Comparison of ENCODE assay signal across 14 cellular contexts in the genomic region with DNA sequence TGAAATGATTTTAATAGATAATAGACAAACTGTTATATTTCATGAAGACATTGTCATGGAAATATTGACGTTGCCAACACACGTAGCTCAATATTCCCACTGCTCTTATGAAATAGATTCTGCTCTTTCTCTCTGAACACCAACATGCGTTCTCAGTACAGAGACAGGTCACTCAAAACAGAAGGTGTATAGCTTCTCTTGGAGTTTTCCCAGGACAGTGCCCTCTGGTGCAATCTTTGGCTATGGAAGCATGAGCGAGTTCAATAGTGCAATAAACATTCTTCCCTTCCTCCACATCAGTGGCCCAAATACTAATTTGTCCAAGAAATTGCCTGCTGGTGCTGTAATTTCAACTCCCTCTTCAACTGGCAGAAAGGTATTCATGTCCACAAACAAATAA.
DNase-seq lines count a peak whose midpoint lies in the region; ATAC-seq and FAIRE-seq lines count a peak whose summit lies in the region.
"Had no signal": no experiment of that assay in that cellular context is flagged by ENCODE, and none has a peak within 500 bp of the region (broad histone marks: within the 10 kb centered on the region; RNA-seq: fewer than 3 reads in every experiment).

No MANE protein-coding gene starts in this region.

- no peaks in the 10 kb centered on the region for H3K4me1 ChIP-seq in small intestine (ENCODE audit: control insufficient read depth in 2 of 2, insufficient read depth in 1 of 2, low read depth in 1 of 2, low read length in 1 of 2)
- H3K4me1 ChIP-seq: upper lobe of right lung had no signal

- H3K36me3 ChIP-seq in small intestine (ENCODE audit: control insufficient read depth in 2 of 2, insufficient read depth in 2 of 2, low read length in 2 of 2): no peaks in the 10 kb centered on the region
- H3K36me3 ChIP-seq: upper lobe of right lung had no signal

- DNase-seq in NCI-H748 (lab: John Stamatoyannopoulos, UW; ENCODE audit: unreplicated experiment) (peak; percentile 24), NCI-H748 treated with DMSO at 0.1 percent for 48 hours (lab: John Stamatoyannopoulos, UW) (no peak), cerebellar cortex (ENCODE audit: low spot score) (peak; percentile 99), iPS-NIHi7 (ENCODE audit: extremely low spot score) (peak; percentile 9), small intestine (peak; percentile 11)
- DNase-seq: activated CD4-positive, alpha-beta T cell treated with anti-CD3 and anti-CD28 coated beads, Interleukin-2, amount 50 U/mL, for 48 hours; activated naive CD4-positive, alpha-beta T cell treated with anti-CD3 and anti-CD28 coated beads, Interleukin-2, amount 10 ng/mL, durations not matched to agents 7 days and 5 days; NCI-H1092; T-helper 17 cell; upper lobe of right lung had no signal

- no peaks in the 10 kb centered on the region for H3K27me3 ChIP-seq in small intestine (ENCODE audit: control insufficient read depth in 2 of 2, insufficient read depth in 2 of 2, low read length in 2 of 2)
- H3K27me3 ChIP-seq: upper lobe of right lung had no signal

- H3K27ac ChIP-seq in small intestine (ENCODE audit: low read depth in 1 of 2, low read length in 1 of 2): no peak overlapping the region
- H3K27ac ChIP-seq: coronary artery, upper lobe of right lung had no signal

- no peak overlapping the region for H3K4me3 ChIP-seq in small intestine (ENCODE audit: low read depth in 1 of 2, low read length in 2 of 2)
- H3K4me3 ChIP-seq: coronary artery, upper lobe of right lung had no signal

- WGBS in small intestine, 3 donors: 29 to 67% (median 50%) methylated on average over 4 of the region's 4 CpGs

- ATAC-seq in GM18519 (IDR thresholded peaks at IDR 0.05; ENCODE audit: low FRiP score, unreplicated experiment) (no peak), HG02885 (IDR thresholded peaks at IDR 0.05; ENCODE audit: poor library complexity, unreplicated experiment) (no peak), GM19452 (IDR thresholded peaks at IDR 0.05; ENCODE audit: unreplicated experiment) (no peak)
- ATAC-seq: T-helper 17 cell, upper lobe of right lung had no signal

- H3K9me3 ChIP-seq in small intestine (ENCODE audit: control insufficient read depth, low read depth): no peaks in the 10 kb centered on the region
- H3K9me3 ChIP-seq: upper lobe of right lung had no signal

- FAIRE-seq in small intestine (lab: Jason Lieb, UNC): no peak
